ENCODE assay signal across 8 cellular contexts in the genomic region with DNA sequence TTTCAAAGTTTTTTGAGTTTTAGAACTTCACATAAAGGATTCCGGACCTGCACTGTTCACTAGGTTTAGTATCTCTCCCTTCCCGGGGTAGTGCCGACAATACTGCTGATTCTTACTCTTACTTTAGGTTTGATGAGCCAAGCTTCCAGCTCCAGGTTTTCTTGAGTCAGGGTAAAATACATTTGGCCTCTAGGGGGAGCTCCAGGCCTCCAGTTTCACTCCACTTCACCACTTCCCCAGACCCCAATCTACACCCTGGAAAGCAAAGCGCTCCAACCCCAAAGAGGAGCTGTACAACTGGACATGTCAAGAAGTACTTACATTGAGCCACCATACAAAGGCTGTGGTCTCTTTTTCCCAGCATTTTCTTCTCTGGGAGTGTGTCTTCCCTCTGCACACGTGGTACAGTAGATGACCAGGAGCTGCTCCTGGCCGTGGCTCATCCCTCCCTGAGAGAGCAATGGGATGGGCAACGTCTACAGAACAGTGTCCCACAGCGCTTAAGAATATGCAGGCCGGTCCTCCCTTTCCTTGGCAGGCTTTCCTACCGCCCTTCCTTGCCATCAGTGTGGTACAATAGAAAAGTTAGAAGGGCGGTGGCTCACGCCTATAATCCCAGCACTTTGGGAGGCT.
DNase-seq lines count a peak whose midpoint lies in the region; ATAC-seq and TF ChIP-seq lines count a peak whose summit lies in the region.

No MANE protein-coding gene starts in this region.

- H3K36me3 Mint-ChIP-seq in CD4-positive, alpha-beta memory T cell = no peaks in the 10 kb centered on the region
- H3K36me3 Mint-ChIP-seq in activated B cell treated with CpG ODN at 0.5 μM for 24 hours (ENCODE audit: low read depth) = no peaks in the 10 kb centered on the region
- H3K36me3 Mint-ChIP-seq in central memory CD8-positive, alpha-beta T cell (ENCODE audit: insufficient read depth) = no peaks in the 10 kb centered on the region

- H3K9me3 Mint-ChIP-seq in CD4-positive, alpha-beta memory T cell = no peaks in the 10 kb centered on the region
- no peaks in the 10 kb centered on the region for H3K9me3 Mint-ChIP-seq in activated B cell treated with CpG ODN at 0.5 μM for 24 hours
- no peaks in the 10 kb centered on the region for H3K9me3 Mint-ChIP-seq in central memory CD8-positive, alpha-beta T cell

- POLR2A ChIA-PET in CD4-positive, alpha-beta memory T cell (lab: Charles Lee; ENCODE audit: partially characterized antibody) = interaction anchor here (0.8 to 4.7 kb wide), 11 partner anchors 39 to 286 kb away, joined by 3 to 35 read pairs (median 5); partner anchors contain the start of genes CD200R1 and GTPBP8
- POLR2A ChIA-PET in activated B cell treated with CpG ODN at 0.5 μM for 24 hours (lab: Charles Lee) = interaction anchor here (0.5 to 1.6 kb wide), 8 partner anchors 58 to 431 kb away, joined by 3 to 10 read pairs (median 5); partner anchors contain the start of genes CD200R1 and GTPBP8

- H3K9ac ChIP-seq in liver (ENCODE audit: low read depth in 1 of 2, low read length in 2 of 2) = no peak overlapping the region

- no peak for TF ChIP-seq POLR2A in GM18505 (IDR thresholded peaks at IDR 0.05; ENCODE audit: borderline replicate concordance, extremely low read depth, insufficient read depth, insufficient read length)

- TF ChIP-seq CTCF in activated B cell treated with CpG ODN at 0.5 μM for 24 hours (IDR thresholded peaks at IDR 0.05) (no peak), liver (IDR thresholded peaks at IDR 0.05; ENCODE audit: low read depth, low read length, missing input control) (peak; percentile 63)

- DNase-seq in CD4-positive, alpha-beta memory T cell = peak; percentile 63 to 72 (median 69)
- DNase-seq in H4 (ENCODE audit: low spot score) = peak; percentile 36
- DNase-seq in NCI-H226 = peak; percentile 56
- DNase-seq in activated B cell treated with CpG ODN at 0.5 μM for 24 hours = peak; percentile 46
- DNase-seq in central memory CD8-positive, alpha-beta T cell (ENCODE audit: low spot score in 2 of 2) = peak; percentile 49 to 60
- DNase-seq in stimulated activated CD8-positive, alpha-beta memory T cell treated with anti-CD3 and anti-CD28 coated beads, Interleukin-12 subunit alpha, Interleukin-12 subunit beta, amount 100 ng/mL, for 24 hours (ENCODE audit: extremely low read depth) = peak; percentile 15

- peaks cover 30 to 50% (median 42%) of the 10 kb centered on the region in 4 donors for H3K4me1 Mint-ChIP-seq in CD4-positive, alpha-beta memory T cell
- peaks cover 28% of the 10 kb centered on the region for H3K4me1 Mint-ChIP-seq in activated B cell treated with CpG ODN at 0.5 μM for 24 hours
- peaks cover 15% of the 10 kb centered on the region for H3K4me1 Mint-ChIP-seq in central memory CD8-positive, alpha-beta T cell

- 52% methylated on average over 12 of the region's 12 CpGs for WGBS in liver

- no peaks in the 10 kb centered on the region for H3K27me3 ChIP-seq in CD4-positive, alpha-beta memory T cell (ENCODE audit: insufficient read depth, low read length)
- no peaks in the 10 kb centered on the region for H3K27me3 ChIP-seq in liver (ENCODE audit: control insufficient read depth in 4 of 4, insufficient read depth in 4 of 4, low read length in 3 of 4)

- H3K36me3 ChIP-seq in CD4-positive, alpha-beta memory T cell (ENCODE audit: insufficient read depth, low read length) = no peaks in the 10 kb centered on the region
- H3K36me3 ChIP-seq in liver (ENCODE audit: control insufficient read depth in 4 of 4, insufficient read depth in 3 of 4, low read depth in 1 of 4, low read length in 3 of 4) = no peaks in the 10 kb centered on the region

- ATAC-seq in activated B cell treated with CpG ODN at 0.5 μM for 24 hours (ENCODE audit: low read depth) (peak; percentile 81), GM18505 (IDR thresholded peaks at IDR 0.05; ENCODE audit: unreplicated experiment) (no peak)
- ATAC-seq in central memory CD8-positive, alpha-beta T cell (replicated peaks; ENCODE audit: extremely low read depth, poor library complexity, severe bottlenecking) = peak; percentile 60

- CTCF ChIA-PET in CD4-positive, alpha-beta memory T cell (lab: Charles Lee; ENCODE audit: partially characterized antibody) = interaction anchor here (0.6 to 8.5 kb wide), 65 partner anchors 8 to 554 kb away, joined by 3 to 180 read pairs (median 5); partner anchors contain the start of genes CD200R1, CD200R1L and GTPBP8
- CTCF ChIA-PET in activated B cell treated with CpG ODN at 0.5 μM for 24 hours (lab: Charles Lee) = interaction anchor here (0.6 to 8.4 kb wide), 58 partner anchors 11 to 843 kb away, joined by 3 to 159 read pairs (median 4); partner anchors contain the start of genes CD200R1, CD200R1L and GTPBP8

- H3K4me1 ChIP-seq in CD4-positive, alpha-beta memory T cell (ENCODE audit: insufficient read depth, low read length) = peaks cover 56% of the 10 kb centered on the region
- H3K4me1 ChIP-seq in liver (ENCODE audit: control insufficient read depth in 4 of 4, insufficient read depth in 4 of 4, low read length in 3 of 4) = no peaks in the 10 kb centered on the region

- intact Hi-C loops in CD4-positive, alpha-beta memory T cell (cut with micrococcal nuclease) = loop anchor here (1.0 to 5.0 kb wide), 7 partner anchors 79 to 554 kb away; no protein-coding TSS in a partner anchor
- intact Hi-C loops in activated B cell treated with CpG ODN at 0.5 μM for 24 hours (cut with micrococcal nuclease) = loop anchor here (1.0 to 5.0 kb wide), 10 partner anchors 58 to 553 kb away; partner anchors contain the start of gene SLC9C1

- no peaks in the 10 kb centered on the region for H3K9me3 ChIP-seq in CD4-positive, alpha-beta memory T cell (ENCODE audit: control insufficient read depth in 1 of 2, low read length in 2 of 2)
- H3K9me3 ChIP-seq in liver (ENCODE audit: control insufficient read depth in 4 of 4, low read length in 3 of 4) = no peaks in the 10 kb centered on the region

- TF ChIP-seq RAD21 in liver (IDR thresholded peaks at IDR 0.05) = peak; percentile 81 to 83

- H3K27ac ChIP-seq in CD4-positive, alpha-beta memory T cell (ENCODE audit: low read depth, low read length) = no peak overlapping the region
- no peak overlapping the region for H3K27ac ChIP-seq in liver (ENCODE audit: low read depth in 1 of 2, low read length in 2 of 2)

- H3K4me3 Mint-ChIP-seq in CD4-positive, alpha-beta memory T cell = peak overlapping the region in 2 of 8 donors; percentile 3 to 5
- H3K4me3 Mint-ChIP-seq in activated B cell treated with CpG ODN at 0.5 μM for 24 hours = no peak overlapping the region
- H3K4me3 Mint-ChIP-seq in central memory CD8-positive, alpha-beta T cell = no peak overlapping the region

- H3K4me3 ChIP-seq in CD4-positive, alpha-beta memory T cell (ENCODE audit: low read length in 2 of 2) = no peak overlapping the region
- no peak overlapping the region for H3K4me3 ChIP-seq in liver (ENCODE audit: low read depth in 1 of 3, low read length in 3 of 3)

- H3K27me3 Mint-ChIP-seq in CD4-positive, alpha-beta memory T cell = no peaks in the 10 kb centered on the region
- no peaks in the 10 kb centered on the region for H3K27me3 Mint-ChIP-seq in activated B cell treated with CpG ODN at 0.5 μM for 24 hours
- H3K27me3 Mint-ChIP-seq in central memory CD8-positive, alpha-beta T cell = no peaks in the 10 kb centered on the region

- peak overlapping the region in 5 of 7 donors; percentile 5 to 58 (median 40) for H3K27ac Mint-ChIP-seq in CD4-positive, alpha-beta memory T cell
- H3K27ac Mint-ChIP-seq in activated B cell treated with CpG ODN at 0.5 μM for 24 hours = no peak overlapping the region
- no peak overlapping the region for H3K27ac Mint-ChIP-seq in central memory CD8-positive, alpha-beta T cell (ENCODE audit: low read depth)

TF ChIP-seq in liver, 16 proteins besides CTCF, POLR2A, EP300 and RAD21 (continues in another document):
- TF ChIP-seq FOXA1 (IDR thresholded peaks at IDR 0.05) (no peak), TAF1 (conservative IDR thresholded peaks at IDR 0.05) (no peak), FOXA2 (IDR thresholded peaks at IDR 0.05) (no peak), EGR1 (IDR thresholded peaks at IDR 0.05; ENCODE audit: low read depth in 2 of 2) (no peak)
- TF ChIP-seq, protein P1, sequence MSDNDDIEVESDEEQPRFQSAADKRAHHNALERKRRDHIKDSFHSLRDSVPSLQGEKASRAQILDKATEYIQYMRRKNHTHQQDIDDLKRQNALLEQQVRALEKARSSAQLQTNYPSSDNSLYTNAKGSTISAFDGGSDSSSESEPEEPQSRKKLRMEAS (IDR thresholded peaks at IDR 0.05) = no peak
- TF ChIP-seq, protein P2, sequence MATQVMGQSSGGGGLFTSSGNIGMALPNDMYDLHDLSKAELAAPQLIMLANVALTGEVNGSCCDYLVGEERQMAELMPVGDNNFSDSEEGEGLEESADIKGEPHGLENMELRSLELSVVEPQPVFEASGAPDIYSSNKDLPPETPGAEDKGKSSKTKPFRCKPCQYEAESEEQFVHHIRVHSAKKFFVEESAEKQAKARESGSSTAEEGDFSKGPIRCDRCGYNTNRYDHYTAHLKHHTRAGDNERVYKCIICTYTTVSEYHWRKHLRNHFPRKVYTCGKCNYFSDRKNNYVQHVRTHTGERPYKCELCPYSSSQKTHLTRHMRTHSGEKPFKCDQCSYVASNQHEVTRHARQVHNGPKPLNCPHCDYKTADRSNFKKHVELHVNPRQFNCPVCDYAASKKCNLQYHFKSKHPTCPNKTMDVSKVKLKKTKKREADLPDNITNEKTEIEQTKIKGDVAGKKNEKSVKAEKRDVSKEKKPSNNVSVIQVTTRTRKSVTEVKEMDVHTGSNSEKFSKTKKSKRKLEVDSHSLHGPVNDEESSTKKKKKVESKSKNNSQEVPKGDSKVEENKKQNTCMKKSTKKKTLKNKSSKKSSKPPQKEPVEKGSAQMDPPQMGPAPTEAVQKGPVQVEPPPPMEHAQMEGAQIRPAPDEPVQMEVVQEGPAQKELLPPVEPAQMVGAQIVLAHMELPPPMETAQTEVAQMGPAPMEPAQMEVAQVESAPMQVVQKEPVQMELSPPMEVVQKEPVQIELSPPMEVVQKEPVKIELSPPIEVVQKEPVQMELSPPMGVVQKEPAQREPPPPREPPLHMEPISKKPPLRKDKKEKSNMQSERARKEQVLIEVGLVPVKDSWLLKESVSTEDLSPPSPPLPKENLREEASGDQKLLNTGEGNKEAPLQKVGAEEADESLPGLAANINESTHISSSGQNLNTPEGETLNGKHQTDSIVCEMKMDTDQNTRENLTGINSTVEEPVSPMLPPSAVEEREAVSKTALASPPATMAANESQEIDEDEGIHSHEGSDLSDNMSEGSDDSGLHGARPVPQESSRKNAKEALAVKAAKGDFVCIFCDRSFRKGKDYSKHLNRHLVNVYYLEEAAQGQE (IDR thresholded peaks at IDR 0.05) = no peak

Comparison
In these comparisons a context has a peak if more than half of its experiments do, and no peak if none do; other contexts are left out.
1. DNase-seq: peak in every context shown above with its lines; median percentile 69 in CD4-positive, alpha-beta memory T cell; 56 in NCI-H226; 54 in central memory CD8-positive, alpha-beta T cell; 46 in activated B cell treated with CpG ODN at 0.5 μM for 24 hours; 36 in H4; 15 in stimulated activated CD8-positive, alpha-beta memory T cell treated with anti-CD3 and anti-CD28 coated beads, Interleukin-12 subunit alpha, Interleukin-12 subunit beta, amount 100 ng/mL, for 24 hours.
2. H3K27ac Mint-ChIP-seq: peak in CD4-positive, alpha-beta memory T cell (5 of 7); none in activated B cell treated with CpG ODN at 0.5 μM for 24 hours (single experiment) and central memory CD8-positive, alpha-beta T cell (single experiment).